Comparison of ENCODE assay signal across 8 cellular contexts in the genomic region with DNA sequence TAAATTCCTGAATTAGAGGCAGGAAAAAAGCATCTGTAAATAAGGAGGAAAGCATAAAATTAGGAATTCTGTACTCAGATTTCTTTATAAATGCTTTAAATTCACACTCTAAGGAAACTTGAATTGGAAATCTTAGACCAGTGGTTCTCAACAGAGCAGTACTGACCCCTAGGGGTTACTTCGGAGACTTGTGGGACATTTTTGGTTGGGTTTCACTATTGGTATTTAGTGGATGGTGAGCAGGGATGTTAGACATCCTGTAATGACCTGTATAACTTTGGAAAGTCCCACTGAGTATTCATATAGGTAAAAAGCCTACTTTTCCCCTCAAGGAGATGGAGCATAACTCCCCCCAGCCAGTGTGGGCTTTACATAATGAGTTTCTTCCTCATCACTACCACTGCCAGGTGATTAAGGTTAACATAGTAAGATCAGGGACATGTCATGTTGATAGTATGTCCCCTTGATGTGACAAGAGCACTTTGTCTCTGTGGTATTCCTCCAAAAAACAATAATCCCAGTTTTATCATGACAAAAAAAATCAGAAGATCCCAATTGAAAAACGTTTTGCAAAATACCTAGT.
DNase-seq lines count a peak whose midpoint lies in the region; ATAC-seq, FAIRE-seq and TF ChIP-seq lines count a peak whose summit lies in the region.

No MANE protein-coding gene starts in this region.

- peaks cover 29% of the 10 kb centered on the region for H3K36me3 Mint-ChIP-seq in activated naive CD4-positive, alpha-beta T cell treated with anti-CD3 and anti-CD28 coated beads, Interleukin-2, amount 10 ng/mL, durations not matched to agents 7 days and 5 days

- peak; percentile 81 for FAIRE-seq in D721Med (lab: Jason Lieb, UNC)

- no peaks in the 10 kb centered on the region for H3K27me3 Mint-ChIP-seq in activated naive CD4-positive, alpha-beta T cell treated with anti-CD3 and anti-CD28 coated beads, Interleukin-2, amount 10 ng/mL, durations not matched to agents 7 days and 5 days

- peaks cover 32% of the 10 kb centered on the region for H3K4me1 Mint-ChIP-seq in activated naive CD4-positive, alpha-beta T cell treated with anti-CD3 and anti-CD28 coated beads, Interleukin-2, amount 10 ng/mL, durations not matched to agents 7 days and 5 days

- peaks cover 2% of the 10 kb centered on the region for H3K9me3 Mint-ChIP-seq in activated naive CD4-positive, alpha-beta T cell treated with anti-CD3 and anti-CD28 coated beads, Interleukin-2, amount 10 ng/mL, durations not matched to agents 7 days and 5 days

- H3K4me3 Mint-ChIP-seq in activated naive CD4-positive, alpha-beta T cell treated with anti-CD3 and anti-CD28 coated beads, Interleukin-2, amount 10 ng/mL, durations not matched to agents 7 days and 5 days, result no peak overlapping the region

- TF ChIP-seq CTCF in D721Med (IDR thresholded peaks at IDR 0.05; ENCODE audit: insufficient read depth, missing control alignments), result peak; percentile 66

- H3K27ac Mint-ChIP-seq in activated naive CD4-positive, alpha-beta T cell treated with anti-CD3 and anti-CD28 coated beads, Interleukin-2, amount 10 ng/mL, durations not matched to agents 7 days and 5 days, result no peak overlapping the region

- DNase-seq in D721Med (ENCODE audit: insufficient read length, low spot score) (peak; percentile 41), NCI-H774 (lab: John Stamatoyannopoulos, UW) (peak; percentile 38), globus pallidus (ENCODE audit: low spot score) (peak; percentile 31), putamen (ENCODE audit: low spot score) (peak; percentile 31), NK-92 (lab: John Stamatoyannopoulos, UW; ENCODE audit: unreplicated experiment) (no peak)
- DNase-seq in activated naive CD4-positive, alpha-beta T cell treated with anti-CD3 and anti-CD28 coated beads, Interleukin-2, amount 10 ng/mL, durations not matched to agents 7 days and 5 days, result peak; percentile 41

- CTCF ChIA-PET in activated naive CD4-positive, alpha-beta T cell treated with anti-CD3 and anti-CD28 coated beads, Interleukin-2, amount 10 ng/mL, durations not matched to agents 7 days and 5 days (lab: Charles Lee), result interaction anchor here (0.9 kb wide), 1 partner anchor 101 kb away, joined by 3 read pairs; no protein-coding TSS in a partner anchor

- peak; percentile 81 for ATAC-seq in GM18873 (IDR thresholded peaks at IDR 0.05; ENCODE audit: low FRiP score, unreplicated experiment)
- peak; percentile 87 for ATAC-seq in HG03135 (IDR thresholded peaks at IDR 0.05; ENCODE audit: unreplicated experiment)
